ENCODE assay signal across 1 cellular context in the genomic region with DNA sequence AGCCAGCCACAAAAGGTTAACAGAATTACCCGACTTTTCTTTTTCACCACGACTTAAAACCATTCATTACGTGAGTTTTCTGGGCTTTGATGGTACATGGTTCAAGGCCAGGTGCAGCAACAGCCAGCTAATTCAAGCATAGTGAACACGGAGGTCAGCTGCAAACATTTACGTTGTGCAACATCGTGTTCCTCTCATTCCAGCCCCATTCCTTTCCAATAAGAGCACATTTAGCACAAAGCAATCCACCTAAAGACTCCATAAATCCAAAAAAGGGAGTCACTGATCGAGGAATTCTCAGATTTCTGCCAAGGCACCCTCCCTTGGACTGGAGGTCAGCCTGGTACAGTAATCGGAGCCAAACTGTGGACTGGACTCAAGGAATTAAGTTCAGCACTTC.
A peak's percentile ranks its signal among the peaks of the same experiment; 100 is the strongest.
TF ChIP-seq lines count a peak whose summit lies in the region.

No MANE protein-coding gene starts in this region.

TF ChIP-seq in HepG2, 621 proteins besides CTCF, POLR2A, EP300 and RAD21 (continued from another document and continues in another):
- TF ChIP-seq TCF12 (IDR thresholded peaks at IDR 0.05) (no peak), TCF12 (CRISPR knock-in tag; IDR thresholded peaks at IDR 0.05) (peak; percentile 64; the same call in 1 of the 2 replicates), ZBTB33 (CRISPR knock-in tag; IDR thresholded peaks at IDR 0.05) (peak; percentile 64), TOE1 (CRISPR knock-in tag; IDR thresholded peaks at IDR 0.05) (no peak), ZNF468 (CRISPR knock-in tag; IDR thresholded peaks at IDR 0.05) (no peak), STAG1 (CRISPR knock-in tag; IDR thresholded peaks at IDR 0.05) (peak; percentile 35), CREM (IDR thresholded peaks at IDR 0.05) (peak; percentile 79), CREM (CRISPR knock-in tag; IDR thresholded peaks at IDR 0.05) (no peak), ZNF205 (CRISPR knock-in tag; IDR thresholded peaks at IDR 0.05) (peak; percentile 81; the same call in 1 of the 2 replicates), JDP2 (CRISPR knock-in tag; IDR thresholded peaks at IDR 0.05; ENCODE audit: borderline replicate concordance) (no peak), TFDP2 (CRISPR knock-in tag; IDR thresholded peaks at IDR 0.05) (no peak), THRA (CRISPR knock-in tag; IDR thresholded peaks at IDR 0.05; ENCODE audit: borderline replicate concordance) (peak; percentile 85; the same call in 1 of the 2 replicates), SP5 (CRISPR knock-in tag; IDR thresholded peaks at IDR 0.05; ENCODE audit: borderline replicate concordance, low read depth) (peak; percentile 51), ZNF142 (CRISPR knock-in tag; IDR thresholded peaks at IDR 0.05) (no peak), RXRB (CRISPR knock-in tag; IDR thresholded peaks at IDR 0.05; ENCODE audit: borderline replicate concordance) (peak; percentile 96)
- TF ChIP-seq, protein P1, sequence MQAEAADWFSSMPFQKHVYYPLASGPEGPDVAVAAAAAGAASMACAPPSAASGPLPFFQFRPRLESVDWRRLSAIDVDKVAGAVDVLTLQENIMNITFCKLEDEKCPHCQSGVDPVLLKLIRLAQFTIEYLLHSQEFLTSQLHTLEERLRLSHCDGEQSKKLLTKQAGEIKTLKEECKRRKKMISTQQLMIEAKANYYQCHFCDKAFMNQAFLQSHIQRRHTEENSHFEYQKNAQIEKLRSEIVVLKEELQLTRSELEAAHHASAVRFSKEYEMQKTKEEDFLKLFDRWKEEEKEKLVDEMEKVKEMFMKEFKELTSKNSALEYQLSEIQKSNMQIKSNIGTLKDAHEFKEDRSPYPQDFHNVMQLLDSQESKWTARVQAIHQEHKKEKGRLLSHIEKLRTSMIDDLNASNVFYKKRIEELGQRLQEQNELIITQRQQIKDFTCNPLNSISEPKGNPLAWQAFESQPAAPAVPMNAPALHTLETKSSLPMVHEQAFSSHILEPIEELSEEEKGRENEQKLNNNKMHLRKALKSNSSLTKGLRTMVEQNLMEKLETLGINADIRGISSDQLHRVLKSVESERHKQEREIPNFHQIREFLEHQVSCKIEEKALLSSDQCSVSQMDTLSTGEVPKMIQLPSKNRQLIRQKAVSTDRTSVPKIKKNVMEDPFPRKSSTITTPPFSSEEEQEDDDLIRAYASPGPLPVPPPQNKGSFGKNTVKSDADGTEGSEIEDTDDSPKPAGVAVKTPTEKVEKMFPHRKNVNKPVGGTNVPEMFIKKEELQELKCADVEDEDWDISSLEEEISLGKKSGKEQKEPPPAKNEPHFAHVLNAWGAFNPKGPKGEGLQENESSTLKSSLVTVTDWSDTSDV (CRISPR knock-in tag; IDR thresholded peaks at IDR 0.05) = no peak
- TF ChIP-seq, protein P2, sequence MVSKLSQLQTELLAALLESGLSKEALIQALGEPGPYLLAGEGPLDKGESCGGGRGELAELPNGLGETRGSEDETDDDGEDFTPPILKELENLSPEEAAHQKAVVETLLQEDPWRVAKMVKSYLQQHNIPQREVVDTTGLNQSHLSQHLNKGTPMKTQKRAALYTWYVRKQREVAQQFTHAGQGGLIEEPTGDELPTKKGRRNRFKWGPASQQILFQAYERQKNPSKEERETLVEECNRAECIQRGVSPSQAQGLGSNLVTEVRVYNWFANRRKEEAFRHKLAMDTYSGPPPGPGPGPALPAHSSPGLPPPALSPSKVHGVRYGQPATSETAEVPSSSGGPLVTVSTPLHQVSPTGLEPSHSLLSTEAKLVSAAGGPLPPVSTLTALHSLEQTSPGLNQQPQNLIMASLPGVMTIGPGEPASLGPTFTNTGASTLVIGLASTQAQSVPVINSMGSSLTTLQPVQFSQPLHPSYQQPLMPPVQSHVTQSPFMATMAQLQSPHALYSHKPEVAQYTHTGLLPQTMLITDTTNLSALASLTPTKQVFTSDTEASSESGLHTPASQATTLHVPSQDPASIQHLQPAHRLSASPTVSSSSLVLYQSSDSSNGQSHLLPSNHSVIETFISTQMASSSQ (IDR thresholded peaks at IDR 0.05; ENCODE audit: low read depth) = peak; percentile 56; the same call in 1 of the 2 replicates
- TF ChIP-seq, protein P2 (CRISPR knock-in tag; IDR thresholded peaks at IDR 0.05; ENCODE audit: borderline replicate concordance) = peak; percentile 85; the same call in 1 of the 2 replicates
- TF ChIP-seq, protein P3, sequence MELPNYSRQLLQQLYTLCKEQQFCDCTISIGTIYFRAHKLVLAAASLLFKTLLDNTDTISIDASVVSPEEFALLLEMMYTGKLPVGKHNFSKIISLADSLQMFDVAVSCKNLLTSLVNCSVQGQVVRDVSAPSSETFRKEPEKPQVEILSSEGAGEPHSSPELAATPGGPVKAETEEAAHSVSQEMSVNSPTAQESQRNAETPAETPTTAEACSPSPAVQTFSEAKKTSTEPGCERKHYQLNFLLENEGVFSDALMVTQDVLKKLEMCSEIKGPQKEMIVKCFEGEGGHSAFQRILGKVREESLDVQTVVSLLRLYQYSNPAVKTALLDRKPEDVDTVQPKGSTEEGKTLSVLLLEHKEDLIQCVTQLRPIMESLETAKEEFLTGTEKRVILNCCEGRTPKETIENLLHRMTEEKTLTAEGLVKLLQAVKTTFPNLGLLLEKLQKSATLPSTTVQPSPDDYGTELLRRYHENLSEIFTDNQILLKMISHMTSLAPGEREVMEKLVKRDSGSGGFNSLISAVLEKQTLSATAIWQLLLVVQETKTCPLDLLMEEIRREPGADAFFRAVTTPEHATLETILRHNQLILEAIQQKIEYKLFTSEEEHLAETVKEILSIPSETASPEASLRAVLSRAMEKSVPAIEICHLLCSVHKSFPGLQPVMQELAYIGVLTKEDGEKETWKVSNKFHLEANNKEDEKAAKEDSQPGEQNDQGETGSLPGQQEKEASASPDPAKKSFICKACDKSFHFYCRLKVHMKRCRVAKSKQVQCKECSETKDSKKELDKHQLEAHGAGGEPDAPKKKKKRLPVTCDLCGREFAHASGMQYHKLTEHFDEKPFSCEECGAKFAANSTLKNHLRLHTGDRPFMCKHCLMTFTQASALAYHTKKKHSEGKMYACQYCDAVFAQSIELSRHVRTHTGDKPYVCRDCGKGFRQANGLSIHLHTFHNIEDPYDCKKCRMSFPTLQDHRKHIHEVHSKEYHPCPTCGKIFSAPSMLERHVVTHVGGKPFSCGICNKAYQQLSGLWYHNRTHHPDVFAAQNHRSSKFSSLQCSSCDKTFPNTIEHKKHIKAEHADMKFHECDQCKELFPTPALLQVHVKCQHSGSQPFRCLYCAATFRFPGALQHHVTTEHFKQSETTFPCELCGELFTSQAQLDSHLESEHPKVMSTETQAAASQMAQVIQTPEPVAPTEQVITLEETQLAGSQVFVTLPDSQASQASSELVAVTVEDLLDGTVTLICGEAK (IDR thresholded peaks at IDR 0.05) = no peak
- TF ChIP-seq, protein P3 (CRISPR knock-in tag; IDR thresholded peaks at IDR 0.05) = peak; percentile 52; the same call in 1 of the 2 replicates
